ENCODE assay signal across 2 cellular contexts in genomic region chr13:114136576-114136975, GRCh38.
A peak's percentile ranks its signal among the peaks of the same experiment; 100 is the strongest.
TF ChIP-seq lines count a peak whose summit lies in the region.

No MANE protein-coding gene starts in this region.

TF ChIP-seq in GM23338, 12 proteins besides CTCF, POLR2A, EP300 and RAD21:
- TF ChIP-seq NANOG (IDR thresholded peaks at IDR 0.05; ENCODE audit: borderline replicate concordance): no peak
- TF ChIP-seq ETS1 (IDR thresholded peaks at IDR 0.05): no peak
- TF ChIP-seq CREB1 (CRISPR knock-in tag; IDR thresholded peaks at IDR 0.05; ENCODE audit: low read depth): no peak
- TF ChIP-seq JUNB (IDR thresholded peaks at IDR 0.05; ENCODE audit: unreplicated experiment): no peak
- no peak for TF ChIP-seq ZNF331 (CRISPR knock-in tag; IDR thresholded peaks at IDR 0.05; ENCODE audit: low read depth)
- TF ChIP-seq STAT1 (IDR thresholded peaks at IDR 0.05; ENCODE audit: unreplicated experiment): no peak
- no peak for TF ChIP-seq ZNF462 (CRISPR knock-in tag; IDR thresholded peaks at IDR 0.05)
- no peak for TF ChIP-seq ZNF114 (CRISPR knock-in tag; IDR thresholded peaks at IDR 0.05)
- TF ChIP-seq EZH2phosphoT487 (IDR thresholded peaks at IDR 0.05; ENCODE audit: unreplicated experiment): no peak
- no peak for TF ChIP-seq POLR2AphosphoS5 (IDR thresholded peaks at IDR 0.05; ENCODE audit: low read depth)
- no peak for TF ChIP-seq REST (IDR thresholded peaks at IDR 0.05; ENCODE audit: unreplicated experiment)
- TF ChIP-seq EZH2 (IDR thresholded peaks at IDR 0.05; ENCODE audit: low read depth, unreplicated experiment): no peak

TF ChIP-seq in H1, 55 proteins besides CTCF, POLR2A, EP300 and RAD21:
- TF ChIP-seq GABPA (IDR thresholded peaks at IDR 0.05; ENCODE audit: borderline replicate concordance, insufficient read depth, low read length) (no peak), YY1 (IDR thresholded peaks at IDR 0.05; ENCODE audit: low read depth, low read length) (0 out of 2 replicates have a peak, but pooled peaks have one; percentile 20)
TF ChIP-seq in H1: peak in this region for 1.
